Comparison of ENCODE assay signal across 14 cellular contexts in the genomic region with DNA sequence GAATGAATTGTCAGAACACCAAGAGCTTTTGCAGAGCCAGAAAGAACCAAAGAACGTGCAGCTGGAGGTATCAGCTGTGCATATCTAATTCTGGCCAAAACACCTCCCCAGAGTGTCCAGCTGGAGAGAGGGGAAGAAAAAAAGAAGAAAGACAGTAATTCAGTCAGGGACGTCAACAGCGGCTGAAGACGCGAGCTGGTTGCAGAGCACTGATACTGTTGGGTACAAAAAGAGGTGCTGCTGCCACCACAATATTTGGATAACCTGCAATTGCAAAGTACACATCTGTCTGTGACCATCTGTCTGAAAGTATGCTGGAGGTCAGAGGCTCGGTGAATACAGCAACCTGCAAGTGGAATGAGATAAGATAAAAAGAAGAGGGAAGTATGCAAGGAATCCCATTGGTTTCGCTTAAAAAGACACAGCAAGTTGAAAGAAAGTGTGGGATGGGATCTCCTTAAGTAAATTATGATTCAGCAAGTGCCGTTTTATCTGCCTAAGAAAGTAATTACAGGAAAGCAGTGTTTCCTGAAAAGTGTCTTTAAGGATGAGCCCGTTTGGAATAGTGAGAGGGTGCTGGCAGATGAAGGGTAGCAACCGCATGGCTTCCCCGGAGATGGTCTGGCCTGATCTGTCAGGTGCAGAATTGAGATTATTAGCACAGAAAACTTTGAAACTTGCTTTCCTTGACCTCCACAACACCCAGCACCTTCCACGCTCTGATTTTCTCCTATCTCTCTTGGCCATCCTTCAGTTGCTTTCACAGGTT.
A peak's percentile ranks its signal among the peaks of the same experiment; 100 is the strongest.
DNase-seq lines count a peak whose midpoint lies in the region; ATAC-seq and TF ChIP-seq lines count a peak whose summit lies in the region.
"Had no signal": no experiment of that assay in that cellular context is flagged by ENCODE, and none has a peak within 500 bp of the region (broad histone marks: within the 10 kb centered on the region; RNA-seq: fewer than 3 reads in every experiment).

No MANE protein-coding gene starts in this region.

- ATAC-seq in HG02588 (IDR thresholded peaks at IDR 0.05; ENCODE audit: unreplicated experiment), result peak; percentile 43
- ATAC-seq in GM19351 (IDR thresholded peaks at IDR 0.05; ENCODE audit: unreplicated experiment), result no peak

- peaks cover 37 to 92% (median 65%) of the 10 kb centered on the region in 10 experiments for H3K4me1 ChIP-seq in BLaER1 treated with 17β-estradiol and CSF1 and Interleukin-3, amounts not matched to agents 10 nM and 100 nM
- peaks cover 16% of the 10 kb centered on the region for H3K4me1 ChIP-seq in hepatocyte (ENCODE audit: insufficient read depth)
- H3K4me1 ChIP-seq: colonic mucosa had no signal

- no peaks in the 10 kb centered on the region for H3K79me2 ChIP-seq in hepatocyte

- H4K20me1 ChIP-seq in BLaER1 treated with 17β-estradiol and CSF1 and Interleukin-3, amounts not matched to agents 10 nM and 100 nM, result no peaks in the 10 kb centered on the region
- H4K20me1 ChIP-seq in hepatocyte (ENCODE audit: insufficient read depth, poor library complexity, severe bottlenecking), result no peaks in the 10 kb centered on the region

- no peak overlapping the region for H2AFZ ChIP-seq in hepatocyte

- H3K9ac ChIP-seq in BLaER1 treated with 17β-estradiol and CSF1 and Interleukin-3, amounts not matched to agents 10 nM and 100 nM, result no peak overlapping the region

- peaks cover 0 to 29% (median 9%) of the 10 kb centered on the region in 11 experiments; a peak in 15 of 22 replicates for H3K9me3 ChIP-seq in BLaER1 treated with 17β-estradiol and CSF1 and Interleukin-3, amounts not matched to agents 10 nM and 100 nM (replicated peaks in 1 of 11)
- no peaks in the 10 kb centered on the region for H3K9me3 ChIP-seq in hepatocyte (ENCODE audit: low read depth)
- H3K9me3 ChIP-seq: colonic mucosa had no signal

- no peaks in the 10 kb centered on the region for H3K36me3 ChIP-seq in BLaER1 treated with 17β-estradiol and CSF1 and Interleukin-3, amounts not matched to agents 10 nM and 100 nM
- no peaks in the 10 kb centered on the region for H3K36me3 ChIP-seq in hepatocyte (replicated peaks; ENCODE audit: insufficient read depth, low read depth)
- H3K36me3 ChIP-seq: colonic mucosa had no signal

- peak; percentile 21 for DNase-seq in NCI-H69 (lab: John Stamatoyannopoulos, UW)
- peak; percentile 19 for DNase-seq in hepatocyte (ENCODE audit: low spot score)
- no peak for DNase-seq in posterior cingulate gyrus
- no peak for DNase-seq in foreskin melanocyte
- DNase-seq in DMS79 treated with DMSO at 0.1 percent for 48 hours (lab: John Stamatoyannopoulos, UW), result no peak
- DNase-seq: activated effector memory CD4-positive, alpha-beta T cell treated with Interleukin-2 at 50 U/mL for 16 hours; aorta; colonic mucosa; NCI-H187 treated with DMSO at 0.1 percent for 48 hours; NCI-H524; retina had no signal

- intact Hi-C loops in posterior cingulate gyrus (cut with DNase I), result no loop called here

- no peak overlapping the region for H3K4me3 ChIP-seq in BLaER1 treated with 17β-estradiol and CSF1 and Interleukin-3, amounts not matched to agents 10 nM and 100 nM
- H3K4me3 ChIP-seq in hepatocyte, result no peak overlapping the region
- H3K4me3 ChIP-seq: colonic mucosa had no signal

- no peaks in the 10 kb centered on the region for H3K27me3 ChIP-seq in BLaER1 treated with 17β-estradiol and CSF1 and Interleukin-3, amounts not matched to agents 10 nM and 100 nM
- no peaks in the 10 kb centered on the region for H3K27me3 ChIP-seq in hepatocyte
- H3K27me3 ChIP-seq: colonic mucosa had no signal

- WGBS in hepatocyte (ENCODE audit: low lambda C conversion rate, missing lambda C conversion rate), result 25% methylated on average over 12 of the region's 12 CpGs

- TF ChIP-seq CTCF in hepatocyte (IDR thresholded peaks at IDR 0.05; ENCODE audit: poor library complexity), result no peak

- peak overlapping the region in 7 of 11 experiments; percentile 5 to 96 (median 18); a peak in 9 of 22 replicates for H3K27ac ChIP-seq in BLaER1 treated with 17β-estradiol and CSF1 and Interleukin-3, amounts not matched to agents 10 nM and 100 nM
- H3K27ac ChIP-seq in hepatocyte, result peak overlapping the region; percentile 42
- H3K27ac ChIP-seq: colonic mucosa had no signal

- no peaks in the 10 kb centered on the region for H3K9me2 ChIP-seq in hepatocyte (replicated peaks; ENCODE audit: insufficient read depth)

- H3K4me2 ChIP-seq in BLaER1 treated with 17β-estradiol and CSF1 and Interleukin-3, amounts not matched to agents 10 nM and 100 nM, result peak overlapping the region in 10 of 11 experiments; percentile 10 to 38 (median 28); a peak in 16 of 22 replicates
- peak overlapping the region; percentile 66 for H3K4me2 ChIP-seq in hepatocyte

Comparison
In these comparisons a context has a peak if more than half of its experiments do, and no peak if none do; other contexts are left out.
1. DNase-seq: peak in NCI-H69 (single experiment) and hepatocyte (single experiment); none in posterior cingulate gyrus (0 of 10), foreskin melanocyte (single experiment) and DMS79 treated with DMSO at 0.1 percent for 48 hours (single experiment).